11 cellular contexts compared by ENCODE assay signal in genomic region chr14:71994416-71994815, GRCh38.
"Had no signal": no experiment of that assay in that cellular context is flagged by ENCODE, and none has a peak within 500 bp of the region (broad histone marks: within the 10 kb centered on the region; RNA-seq: fewer than 3 reads in every experiment).

No MANE protein-coding gene starts in this region.

- H3K9me3 ChIP-seq: HAP-1 had no signal

- H3K4me3 Mint-ChIP-seq: GM23338, H9, HFFc6 had no signal

- H3K4me1 Mint-ChIP-seq: GM23338 had no signal

- ATAC-seq: GM23338, HCT116 had no signal

- DNase-seq: GM23248, GOT3, H7, H9, HCEC 1CT, HFFc6 had no signal

- H3K27ac Mint-ChIP-seq: GM23338, HFFc6 had no signal

- FAIRE-seq: H1, H54 had no signal

- H3K27ac ChIP-seq: GM23248 had no signal

- H3K36me3 ChIP-seq: HAP-1 had no signal

- H3K4me2 ChIP-seq: GM23338 had no signal

- H2AFZ ChIP-seq: GM23248, GM23338 had no signal

- H3K4me1 ChIP-seq: HAP-1 had no signal

- H3K4me3 ChIP-seq: GM23248, GM23338, HAP-1 had no signal

- H3K9ac ChIP-seq: GM23248 had no signal
